Comparison of ENCODE assay signal across 9 cellular contexts in genomic region chr6:55886185-55886836, GRCh38. TPM values are rescaled to one million over a fixed set of nuclear protein-coding genes. Genes with fewer than 3 reads are reported as not detected.
DNase-seq lines count a peak whose midpoint lies in the region; ATAC-seq and TF ChIP-seq lines count a peak whose summit lies in the region.
"Had no signal": no experiment of that assay in that cellular context is flagged by ENCODE, and none has a peak within 500 bp of the region (broad histone marks: within the 10 kb centered on the region; RNA-seq: fewer than 3 reads in every experiment).

No MANE protein-coding gene starts in this region.

- H3K4me1 Mint-ChIP-seq in chondrocyte (ENCODE audit: low read depth), result peaks cover 12% of the 10 kb centered on the region
- H3K4me1 Mint-ChIP-seq in naive thymus-derived CD8-positive, alpha-beta T cell, result no peaks in the 10 kb centered on the region
- H3K4me1 Mint-ChIP-seq: IgD-negative memory B cell had no signal

- H3K36me3 Mint-ChIP-seq in chondrocyte (ENCODE audit: low read depth), result no peaks in the 10 kb centered on the region
- H3K36me3 Mint-ChIP-seq in naive thymus-derived CD8-positive, alpha-beta T cell, result no peaks in the 10 kb centered on the region
- H3K36me3 Mint-ChIP-seq: IgD-negative memory B cell had no signal

- H3K9me3 ChIP-seq in neural cell (ENCODE audit: low read length), result no peaks in the 10 kb centered on the region

- peaks cover 4% of the 10 kb centered on the region for H3K9me3 Mint-ChIP-seq in chondrocyte (ENCODE audit: low read depth)
- peaks cover 0 to 13% (median under 1%) of the 10 kb centered on the region in 9 donors for H3K9me3 Mint-ChIP-seq in naive thymus-derived CD8-positive, alpha-beta T cell

- no peak for TF ChIP-seq EP300 in neural cell (conservative IDR thresholded peaks at IDR 0.05; ENCODE audit: poor library complexity, severe bottlenecking)

- H3K27me3 Mint-ChIP-seq in chondrocyte (ENCODE audit: low read depth), result no peaks in the 10 kb centered on the region
- H3K27me3 Mint-ChIP-seq in naive thymus-derived CD8-positive, alpha-beta T cell, result no peaks in the 10 kb centered on the region
- H3K27me3 Mint-ChIP-seq: IgD-negative memory B cell had no signal

- no peak overlapping the region for H3K27ac Mint-ChIP-seq in chondrocyte (ENCODE audit: unreplicated experiment)
- no peak overlapping the region for H3K27ac Mint-ChIP-seq in naive thymus-derived CD8-positive, alpha-beta T cell
- H3K27ac Mint-ChIP-seq: IgD-negative memory B cell had no signal

- no peaks in the 10 kb centered on the region for H3K36me3 ChIP-seq in neural cell (ENCODE audit: insufficient read depth, low read length)

- peak; percentile 62 for DNase-seq in ELR (ENCODE audit: low read depth)
- peak; percentile 51 for DNase-seq in M059J (ENCODE audit: low read depth)
- no peak for DNase-seq in chondrocyte (ENCODE audit: low spot score)
- no peak for DNase-seq in naive thymus-derived CD8-positive, alpha-beta T cell
- no peak for DNase-seq in hepatic stellate cell (ENCODE audit: low spot score)

- H4K20me1 ChIP-seq in neural cell (ENCODE audit: insufficient read depth), result no peaks in the 10 kb centered on the region

- no peaks in the 10 kb centered on the region for H3K79me2 ChIP-seq in neural cell (replicated peaks; ENCODE audit: insufficient read depth, low read length)

- H3K9me2 ChIP-seq in neural cell (ENCODE audit: insufficient read depth, low read length), result no peaks in the 10 kb centered on the region

- H3K27ac ChIP-seq in neural cell (ENCODE audit: low read length), result no peak overlapping the region

- H3K27me3 ChIP-seq in neural cell (ENCODE audit: insufficient read depth, low read depth, low read length), result no peaks in the 10 kb centered on the region

- POLR2A ChIA-PET in naive thymus-derived CD8-positive, alpha-beta T cell (lab: Charles Lee), result no interaction called here

- no peak overlapping the region for H3K4me3 Mint-ChIP-seq in chondrocyte (ENCODE audit: unreplicated experiment)
- no peak overlapping the region for H3K4me3 Mint-ChIP-seq in naive thymus-derived CD8-positive, alpha-beta T cell
- H3K4me3 Mint-ChIP-seq: IgD-negative memory B cell had no signal

- H2AFZ ChIP-seq in neural cell (ENCODE audit: low read depth, low read length), result no peak overlapping the region

- H3K4me3 ChIP-seq in neural cell (ENCODE audit: low read length), result no peak overlapping the region

- TF ChIP-seq CTCF in chondrocyte (IDR thresholded peaks at IDR 0.05), result peak; percentile 92
- TF ChIP-seq CTCF in neural cell (IDR thresholded peaks at IDR 0.05; ENCODE audit: poor library complexity, severe bottlenecking), result peak; percentile 64

- peaks cover 3% of the 10 kb centered on the region for H3F3A ChIP-seq in neural cell (ENCODE audit: insufficient read depth, low read length, poor library complexity, severe bottlenecking)

- no peak overlapping the region for H3K9ac ChIP-seq in neural cell (ENCODE audit: low read length)

- peak; percentile 72 for TF ChIP-seq RAD21 in neural cell (conservative IDR thresholded peaks at IDR 0.05)

- no peak for ATAC-seq in naive thymus-derived CD8-positive, alpha-beta T cell
- ATAC-seq in GM18873 (IDR thresholded peaks at IDR 0.05; ENCODE audit: low FRiP score, unreplicated experiment), result no peak

- H3K4me2 ChIP-seq in neural cell (ENCODE audit: low read length), result no peak overlapping the region

TF ChIP-seq in neural cell, 6 proteins besides CTCF, POLR2A, EP300 and RAD21:
- TF ChIP-seq SMC3 (conservative IDR thresholded peaks at IDR 0.05; ENCODE audit: poor library complexity) (peak; percentile 78), TAF1 (IDR thresholded peaks at IDR 0.05; ENCODE audit: low read depth) (no peak)

RNA-seq across cellular contexts. Expression of gene BMP5, which starts 10.9 kb away (rescaled TPM):
- not detected in 2 replicates for total RNA-seq in M059J (2014; rRNA removed; shearing (Covaris generic))
- total RNA-seq in chondrocyte, result not detected in 3 replicates
- 0.12 and 0.14 TPM in 2 replicates for polyA plus RNA-seq in neural cell
- 0.23 and 0.24 TPM in 2 replicates for polyA minus RNA-seq in neural cell
- not detected for total RNA-seq in naive thymus-derived CD8-positive, alpha-beta T cell
- not detected for polyA plus RNA-seq in naive thymus-derived CD8-positive, alpha-beta T cell
- total RNA-seq: glomerular endothelial cell had no signal
- polyA plus RNA-seq: IgD-negative memory B cell had no signal

Comparison
In these comparisons a context has a peak if more than half of its experiments do, and no peak if none do; other contexts are left out.
1. DNase-seq: peak in ELR (single experiment) and M059J (single experiment); none in chondrocyte (single experiment), naive thymus-derived CD8-positive, alpha-beta T cell (0 of 10) and hepatic stellate cell (single experiment).